Comparison of ENCODE assay signal across 8 cellular contexts in genomic region chr10:100186813-100187212, GRCh38. TPM values are rescaled to one million over a fixed set of nuclear protein-coding genes. Genes with fewer than 3 reads are reported as not detected.
DNase-seq lines count a peak whose midpoint lies in the region; ATAC-seq and TF ChIP-seq lines count a peak whose summit lies in the region.

No MANE protein-coding gene starts in this region.

- H3K4me2 ChIP-seq in neural progenitor cell, result peak overlapping the region; percentile 84

- peaks cover 20% of the 10 kb centered on the region for H3K36me3 Mint-ChIP-seq in neural progenitor cell

- TF ChIP-seq CTCF in neural progenitor cell (IDR thresholded peaks at IDR 0.05), result no peak

- H3K27me3 Mint-ChIP-seq in neural progenitor cell (ENCODE audit: insufficient read depth, low read depth), result peaks cover 4% of the 10 kb centered on the region

- peak; percentile 2 to 28 for DNase-seq in stimulated activated CD4-positive, alpha-beta T cell treated with anti-CD3 and anti-CD28 coated beads, Interleukin-12 subunit alpha, Interleukin-12 subunit beta, amount 100 ng/mL, for 24 hours (ENCODE audit: low read depth in 2 of 2)
- DNase-seq in stimulated activated CD4-positive, alpha-beta T cell treated with anti-CD3 and anti-CD28 coated beads, Interleukin-2, amount 100 ng/mL, for 48 hours, result no peak
- peak; percentile 41 for DNase-seq in UCSD-AML1 (lab: John Stamatoyannopoulos, UW; ENCODE audit: unreplicated experiment)
- peak; percentile 20 for DNase-seq in neural progenitor cell (ENCODE audit: low spot score)
- DNase-seq in activated gamma-delta T cell treated with Interleukin-2 at 50 U/mL for 16 hours, result no peak

- H3K9me3 Mint-ChIP-seq in neural progenitor cell, result no peaks in the 10 kb centered on the region

- peak overlapping the region; percentile 99 for H3K4me3 Mint-ChIP-seq in neural progenitor cell

- H3K79me2 ChIP-seq in neural progenitor cell (ENCODE audit: low read depth), result peaks cover 42% of the 10 kb centered on the region

- H3K27me3 ChIP-seq in endocrine pancreas (ENCODE audit: control insufficient read depth, insufficient read depth, low read length) (no peaks in the 10 kb centered on the region), neural progenitor cell (no peaks in the 10 kb centered on the region)

- H3K27ac ChIP-seq in neural progenitor cell, result no peak overlapping the region

- no peaks in the 10 kb centered on the region for H3K9me3 ChIP-seq in endocrine pancreas (ENCODE audit: control insufficient read depth, low read length)
- no peaks in the 10 kb centered on the region for H3K9me3 ChIP-seq in neural progenitor cell (ENCODE audit: low read depth)

- ATAC-seq in GM18907 (IDR thresholded peaks at IDR 0.05; ENCODE audit: unreplicated experiment), result no peak
- no peak for ATAC-seq in HG03460 (IDR thresholded peaks at IDR 0.05; ENCODE audit: unreplicated experiment)

- peak overlapping the region; percentile 97 for H3K9ac ChIP-seq in endocrine pancreas (ENCODE audit: control insufficient read depth, insufficient read depth, low read length)
- no peak overlapping the region for H3K9ac ChIP-seq in neural progenitor cell

- H3F3A ChIP-seq in neural progenitor cell (ENCODE audit: low read depth), result peaks cover 22% of the 10 kb centered on the region

- no peaks in the 10 kb centered on the region for H4K20me1 ChIP-seq in neural progenitor cell (ENCODE audit: low read depth)

- peaks cover 27% of the 10 kb centered on the region for H3K4me1 Mint-ChIP-seq in neural progenitor cell

- H3K4me3 ChIP-seq in endocrine pancreas (ENCODE audit: control insufficient read depth, insufficient read depth, low read length) (peak overlapping the region; percentile 90), neural progenitor cell (peak overlapping the region; percentile 55)

- H3K36me3 ChIP-seq in endocrine pancreas (ENCODE audit: control insufficient read depth, insufficient read depth, low read length) (no peaks in the 10 kb centered on the region), neural progenitor cell (peaks cover 13% of the 10 kb centered on the region)

- H3K27ac Mint-ChIP-seq in neural progenitor cell, result no peak overlapping the region

- H2AFZ ChIP-seq in neural progenitor cell (replicated peaks), result no peak overlapping the region

- H3K4me1 ChIP-seq in endocrine pancreas (ENCODE audit: control insufficient read depth, insufficient read depth, low read length) (peaks cover 16% of the 10 kb centered on the region), neural progenitor cell (peaks cover 17% of the 10 kb centered on the region)

RNA-seq across cellular contexts. Expression of gene ERLIN1, which starts 1.0 kb away (rescaled TPM):
- 31.2 and 35.7 TPM in 2 replicates for total RNA-seq in neural progenitor cell (ENCODE audit: low replicate concordance)

RNA-seq across cellular contexts. Expression of gene CHUK, which starts 42.6 kb away (rescaled TPM):
- total RNA-seq in neural progenitor cell (ENCODE audit: low replicate concordance), result 21.6 and 34.1 TPM in 2 replicates

Comparison
In these comparisons a context has a peak if more than half of its experiments do, and no peak if none do; other contexts are left out.
1. DNase-seq: peak in stimulated activated CD4-positive, alpha-beta T cell treated with anti-CD3 and anti-CD28 coated beads, Interleukin-12 subunit alpha, Interleukin-12 subunit beta, amount 100 ng/mL, for 24 hours (2 of 2), UCSD-AML1 (single experiment) and neural progenitor cell (single experiment); none in stimulated activated CD4-positive, alpha-beta T cell treated with anti-CD3 and anti-CD28 coated beads, Interleukin-2, amount 100 ng/mL, for 48 hours (0 of 2) and activated gamma-delta T cell treated with Interleukin-2 at 50 U/mL for 16 hours (single experiment).